In genomic region chr12:69523433-69524330, GRCh38 we compare ENCODE assay signal across 20 cellular contexts. TPM values are rescaled to one million over a fixed set of nuclear protein-coding genes. Genes with fewer than 3 reads are reported as not detected.
DNase-seq lines count a peak whose midpoint lies in the region; ATAC-seq, FAIRE-seq and TF ChIP-seq lines count a peak whose summit lies in the region.
"Had no signal": no experiment of that assay in that cellular context is flagged by ENCODE, and none has a peak within 500 bp of the region (broad histone marks: within the 10 kb centered on the region; RNA-seq: fewer than 3 reads in every experiment).

No MANE protein-coding gene starts in this region.

- TF ChIP-seq POLR2A in H1 (IDR thresholded peaks at IDR 0.05; ENCODE audit: control extremely low read depth in 1 of 2, low read depth in 2 of 2, low read length in 2 of 2) = no peak
- no peak for TF ChIP-seq POLR2A in HepG2 (IDR thresholded peaks at IDR 0.05; ENCODE audit: insufficient read depth in 1 of 2, low read depth in 2 of 2, low read length in 2 of 2)
- TF ChIP-seq POLR2A in esophagus muscularis mucosa (IDR thresholded peaks at IDR 0.05; ENCODE audit: low read depth) = no peak

- TF ChIP-seq EP300 in H1 (IDR thresholded peaks at IDR 0.05; ENCODE audit: borderline replicate concordance in 1 of 2, low read depth in 2 of 2, low read length in 2 of 2) = no peak
- no peak for TF ChIP-seq EP300 in HepG2 (IDR thresholded peaks at IDR 0.05; ENCODE audit: low read depth in 2 of 2, low read length in 2 of 2)
- no peak for TF ChIP-seq EP300 in HepG2 (CRISPR knock-in tag; IDR thresholded peaks at IDR 0.05; ENCODE audit: borderline replicate concordance)
- TF ChIP-seq EP300 in esophagus muscularis mucosa (IDR thresholded peaks at IDR 0.05) = no peak

- H4K8ac ChIP-seq in H1 (ENCODE audit: extremely low read depth, insufficient read depth, low read length) = peak overlapping the region; percentile 43; the same call in 1 of the 2 replicates

- no peak overlapping the region for H3K4me2 ChIP-seq in H1 (ENCODE audit: insufficient read depth in 1 of 2, low read depth in 2 of 2, low read length in 2 of 2)
- H3K4me2 ChIP-seq in HepG2 (ENCODE audit: low read depth, low read length) = no peak overlapping the region

- H3K9ac ChIP-seq in H1 (replicated peaks in 1 of 4; ENCODE audit: extremely low read depth in 1 of 4, low read depth in 3 of 4, low read length in 3 of 4) = no peak overlapping the region
- no peak overlapping the region for H3K9ac ChIP-seq in HepG2 (ENCODE audit: insufficient read depth, low read depth, low read length)
- H3K9ac ChIP-seq: GM23248 had no signal

- H3K4me1 ChIP-seq in right atrium auricular region = peaks cover 0 to 19% of the 10 kb centered on the region in 2 donors
- no peaks in the 10 kb centered on the region for H3K4me1 ChIP-seq in H1 (replicated peaks in 1 of 4; ENCODE audit: control insufficient read depth in 3 of 4, insufficient read depth in 4 of 4, low read length in 3 of 4)
- peaks cover 11% of the 10 kb centered on the region; the same call in 1 of the 2 replicates for H3K4me1 ChIP-seq in HepG2 (ENCODE audit: insufficient read depth, low read length)
- peaks cover 6% of the 10 kb centered on the region for H3K4me1 ChIP-seq in upper lobe of right lung
- H3K4me1 ChIP-seq in esophagus muscularis mucosa = peaks cover 4 to 44% (median 33%) of the 10 kb centered on the region in 4 donors
- H3K4me1 ChIP-seq in effector memory CD4-positive, alpha-beta T cell (ENCODE audit: control insufficient read depth, insufficient read depth, low read length, poor library complexity, severe bottlenecking) = no peaks in the 10 kb centered on the region

- no peak overlapping the region for H3K18ac ChIP-seq in H1 (ENCODE audit: extremely low read depth, low read length)

- H2BK15ac ChIP-seq in H1 (ENCODE audit: low read length) = no peak overlapping the region

- H3K4me3 ChIP-seq in right atrium auricular region = no peak overlapping the region
- no peak overlapping the region for H3K4me3 ChIP-seq in H1 (ENCODE audit: extremely low read depth in 1 of 4, insufficient read depth in 2 of 4, low read depth in 3 of 4, low read length in 4 of 4)
- H3K4me3 ChIP-seq in HepG2 (replicated peaks in 1 of 3; ENCODE audit: insufficient read depth in 1 of 3, low read depth in 2 of 3, low read length in 3 of 3) = no peak overlapping the region
- no peak overlapping the region for H3K4me3 ChIP-seq in upper lobe of right lung
- H3K4me3 ChIP-seq in esophagus muscularis mucosa = no peak overlapping the region
- H3K4me3 ChIP-seq in effector memory CD4-positive, alpha-beta T cell (ENCODE audit: insufficient read depth, low read depth, low read length, poor library complexity, severe bottlenecking) = no peak overlapping the region
- H3K4me3 ChIP-seq: GM23248, MG63, SJSA1 had no signal

- H2BK5ac ChIP-seq in H1 (ENCODE audit: low read depth, low read length) = no peak overlapping the region

- H3K79me2 ChIP-seq in H1 (ENCODE audit: control insufficient read depth in 1 of 2, insufficient read depth in 2 of 2, low read length in 2 of 2) (peaks cover 0 to 93% of the 10 kb centered on the region in 2 experiments), HepG2 (ENCODE audit: insufficient read depth, low read length) (peaks cover 91% of the 10 kb centered on the region)

- in situ Hi-C loops in HepG2 (cut with HindIII; ENCODE audit: extremely low pct_ligation_motif_present, low pct_unique_long_range_greater_than_20kb) = no loop called here

- DNase-seq in Right ventricle myocardium superior = peak; percentile 47
- no peak for DNase-seq in right atrium auricular region (ENCODE audit: low spot score)
- DNase-seq in H1 (ENCODE audit: low read depth in 1 of 2, low spot score in 2 of 2) = no peak
- no peak for DNase-seq in HepG2 (ENCODE audit: low spot score)
- DNase-seq in upper lobe of right lung = no peak
- DNase-seq in esophagus muscularis mucosa (ENCODE audit: extremely low spot score) = no peak
- DNase-seq in effector memory CD4-positive, alpha-beta T cell = no peak
- DNase-seq: 8988T, DMS153, GF-D8, GM23248, Kasumi-1, MG63, NCI-H1048, NCI-H1436 treated with DMSO at 0.1 percent for 48 hours, NCI-H2029, NCI-H526, PC-3 had no signal

- peaks cover 4% of the 10 kb centered on the region for H3K79me1 ChIP-seq in H1 (ENCODE audit: low read depth, low read length)

- H3K27me3 ChIP-seq in right atrium auricular region = no peaks in the 10 kb centered on the region
- no peaks in the 10 kb centered on the region for H3K27me3 ChIP-seq in H1 (replicated peaks in 1 of 4; ENCODE audit: control insufficient read depth in 3 of 4, extremely low read depth in 1 of 4, insufficient read depth in 3 of 4, low read length in 3 of 4)
- no peaks in the 10 kb centered on the region for H3K27me3 ChIP-seq in HepG2 (ENCODE audit: control insufficient read depth in 1 of 2, insufficient read depth in 2 of 2, low read length in 2 of 2)
- no peaks in the 10 kb centered on the region for H3K27me3 ChIP-seq in upper lobe of right lung
- H3K27me3 ChIP-seq in esophagus muscularis mucosa = no peaks in the 10 kb centered on the region
- H3K27me3 ChIP-seq in effector memory CD4-positive, alpha-beta T cell (replicated peaks; ENCODE audit: control insufficient read depth, insufficient read depth, low read length, poor library complexity, severe bottlenecking) = no peaks in the 10 kb centered on the region
- H3K27me3 ChIP-seq: MG63, SJSA1 had no signal

- 92% methylated on average over 11 of the region's 11 CpGs; no CpG with 5 or more reads in 1 of the 2 experiments for WGBS in H1 (ENCODE audit: extremely low coverage in 1 of 2, insufficient coverage in 1 of 2, insufficient read length in 1 of 2, insufficient replicate concordance in 2 of 2, low coverage in 1 of 2, low lambda C conversion rate in 2 of 2, missing lambda C conversion rate in 1 of 2), 2 experiments
- 96% methylated on average over 11 of the region's 11 CpGs for WGBS in HepG2 (ENCODE audit: low lambda C conversion rate)
- 98% methylated on average over 11 of the region's 11 CpGs for WGBS in esophagus muscularis mucosa

- no peak overlapping the region; the same call in 1 of the 2 replicates for H2BK12ac ChIP-seq in H1 (ENCODE audit: low read depth, low read length)

- no peak overlapping the region for H2AFZ ChIP-seq in H1 (ENCODE audit: low read length)
- no peak overlapping the region for H2AFZ ChIP-seq in HepG2 (ENCODE audit: low read length)
- H2AFZ ChIP-seq: GM23248 had no signal

- no peak overlapping the region for H2BK120ac ChIP-seq in H1 (replicated peaks; ENCODE audit: low read depth, low read length)

- H2BK20ac ChIP-seq in H1 (ENCODE audit: low read length) = no peak overlapping the region

- ATAC-seq in Right ventricle myocardium superior (ENCODE audit: poor library complexity) (peak; percentile 72), HepG2 (no peak; the same call in 2 of the 3 replicates), upper lobe of right lung (peak; percentile 41), HG02588 (IDR thresholded peaks at IDR 0.05; ENCODE audit: unreplicated experiment) (no peak)

- no peak overlapping the region for H3K27ac ChIP-seq in right atrium auricular region
- no peak overlapping the region for H3K27ac ChIP-seq in H1 (ENCODE audit: low read depth, low read length)
- H3K27ac ChIP-seq in HepG2 (ENCODE audit: extremely low read length, insufficient read depth, low read length) = no peak overlapping the region
- no peak overlapping the region for H3K27ac ChIP-seq in upper lobe of right lung
- no peak overlapping the region for H3K27ac ChIP-seq in esophagus muscularis mucosa (replicated peaks in 1 of 4)
- no peak overlapping the region for H3K27ac ChIP-seq in effector memory CD4-positive, alpha-beta T cell (ENCODE audit: insufficient read depth, low read length, poor library complexity, severe bottlenecking)
- H3K27ac ChIP-seq: GM23248, SJSA1 had no signal

- intact Hi-C loops in Right ventricle myocardium superior (cut with DNase I) (loop anchor here (10.0 kb wide), 1 partner anchor 49 kb away; the partner anchor contains the start of gene FRS2), HepG2 (cut with micrococcal nuclease; ENCODE audit: unreplicated experiment) (no loop called here), upper lobe of right lung (cut with DNase I) (no loop called here), esophagus muscularis mucosa (cut with DNase I) (no loop called here)

- H2AK5ac ChIP-seq in H1 (ENCODE audit: low read depth, low read length) = no peak overlapping the region

- TF ChIP-seq CTCF in right atrium auricular region (IDR thresholded peaks at IDR 0.05) = no peak
- no peak for TF ChIP-seq CTCF in H1 (IDR thresholded peaks at IDR 0.05; ENCODE audit: control extremely low read depth in 1 of 3, insufficient read depth in 1 of 3, low read depth in 1 of 3, low read length in 3 of 3)
- no peak for TF ChIP-seq CTCF in HepG2 (CRISPR knock-in tag; IDR thresholded peaks at IDR 0.05)
- TF ChIP-seq CTCF in upper lobe of right lung (IDR thresholded peaks at IDR 0.05) = no peak
- TF ChIP-seq CTCF in esophagus muscularis mucosa (IDR thresholded peaks at IDR 0.05) = no peak

- no TSS peak for BruUV-seq in HepG2 (replicated peaks; lab: Mats Ljungman, UMichigan)

- CTCF ChIA-PET in H1 (lab: Charles Lee; ENCODE audit: partially characterized antibody) = interaction anchor here (0.6 to 1.0 kb wide), 2 partner anchors 10 to 640 kb away, joined by 3 to 4 read pairs; no protein-coding TSS in a partner anchor
- CTCF ChIA-PET in HepG2 (lab: Yijun Ruan, JAX; ENCODE audit: low intra/inter-chr PET ratio, low total read pairs) = no interaction called here

- no peak overlapping the region for H3K23ac ChIP-seq in H1 (ENCODE audit: insufficient read length)

- H4K91ac ChIP-seq in H1 (replicated peaks; ENCODE audit: insufficient read length, low read length) = no peak overlapping the region

- H3K9me3 ChIP-seq in right atrium auricular region (no peaks in the 10 kb centered on the region), H1 (ENCODE audit: insufficient read depth in 2 of 2, low read depth in 1 of 2, low read length in 1 of 2) (no peaks in the 10 kb centered on the region), HepG2 (ENCODE audit: low read length) (0 out of 2 replicates have a peak, but pooled peaks cover 7% of the 10 kb centered on the region), upper lobe of right lung (peaks cover 4% of the 10 kb centered on the region), esophagus muscularis mucosa (no peaks in the 10 kb centered on the region)
- no peaks in the 10 kb centered on the region for H3K9me3 ChIP-seq in effector memory CD4-positive, alpha-beta T cell (ENCODE audit: control insufficient read depth, low read length)

- TF ChIP-seq RAD21 in H1 (IDR thresholded peaks at IDR 0.05 in 1 of 2, conservative IDR thresholded peaks at IDR 0.05 in 1 of 2; ENCODE audit: low read depth in 2 of 2, low read length in 2 of 2) = no peak
- no peak for TF ChIP-seq RAD21 in HepG2 (CRISPR knock-in tag; IDR thresholded peaks at IDR 0.05)

- FAIRE-seq in H1 (lab: Jason Lieb, UNC) (no peak), HepG2 (lab: Jason Lieb, UNC) (no peak)

- no peak overlapping the region for H3K56ac ChIP-seq in H1 (replicated peaks; ENCODE audit: insufficient read length, low read depth, low read length)

- H4K20me1 ChIP-seq in H1 (replicated peaks in 1 of 2; ENCODE audit: control insufficient read depth in 1 of 2, insufficient read depth in 2 of 2, low read length in 2 of 2) (peaks cover 5 to 8% of the 10 kb centered on the region in 2 experiments), HepG2 (ENCODE audit: insufficient read depth, low read length) (no peaks in the 10 kb centered on the region)

- no peak overlapping the region for H3K4ac ChIP-seq in H1 (replicated peaks; ENCODE audit: insufficient read length, low read depth, low read length)

- no peak overlapping the region for H3K14ac ChIP-seq in H1 (ENCODE audit: insufficient read length)

- no peak overlapping the region for H4K5ac ChIP-seq in H1 (ENCODE audit: insufficient read length, low read depth, low read length)

- H3K36me3 ChIP-seq in right atrium auricular region (no peaks in the 10 kb centered on the region), H1 (ENCODE audit: control insufficient read depth in 2 of 4, insufficient read depth in 4 of 4, low read length in 3 of 4) (no peaks in the 10 kb centered on the region), HepG2 (replicated peaks in 1 of 2; ENCODE audit: control insufficient read depth in 1 of 2, insufficient read depth in 2 of 2, low read length in 2 of 2) (no peaks in the 10 kb centered on the region), upper lobe of right lung (no peaks in the 10 kb centered on the region), esophagus muscularis mucosa (no peaks in the 10 kb centered on the region)
- H3K36me3 ChIP-seq in effector memory CD4-positive, alpha-beta T cell (ENCODE audit: control insufficient read depth, insufficient read depth, low read length) = no peaks in the 10 kb centered on the region

- POLR2A ChIA-PET in H1 (lab: Charles Lee; ENCODE audit: partially characterized antibody) = no interaction called here
- POLR2A ChIA-PET in HepG2 (lab: Yijun Ruan, JAX) = no interaction called here

- no peaks in the 10 kb centered on the region for H3K23me2 ChIP-seq in H1 (ENCODE audit: low read depth, low read length)

RNA-seq across cellular contexts. Expression of gene FRS2, which starts 53.5 kb away (rescaled TPM):
- total RNA-seq in Right ventricle myocardium superior = 18.0 TPM
- 10 to 100 TPM; 25.9 to 32.5 TPM for total RNA-seq in right atrium auricular region
- 27.8 and 35.8 TPM in 2 replicates for total RNA-seq in H1 (2021; fragmentation: NEBNext Ultra II Directional; extraction: Animal tissue kit (Norgen Biotek cat#: 25700))
- 5.4 and 10.3 TPM in 2 replicates for polyA plus RNA-seq in H1 (2011; rRNA removed)
- 10.3 TPM for polyA plus RNA-seq in H1 (2011; cell fraction: cytosol; rRNA removed)
- 6.6 TPM for polyA plus RNA-seq in H1 (2011; cell fraction: nucleus; rRNA removed)
- polyA plus RNA-seq in H1 (2012, experiment 1 of 2) = 10.3 to 18.3 TPM (median 13.3 TPM) in 4 replicates
- polyA plus RNA-seq in H1 (2012, experiment 2 of 2) = 0.66 TPM
- 10.8 TPM for polyA plus RNA-seq in H1 (2013, experiment 1 of 2)
- 10.9 TPM for polyA plus RNA-seq in H1 (2013, experiment 2 of 2)
- 32.9 and 49.5 TPM in 2 replicates for polyA minus RNA-seq in H1 (2011; rRNA and poly(A)+ RNA removed)
- 18.9 TPM for polyA minus RNA-seq in H1 (2011; cell fraction: cytosol; rRNA and poly(A)+ RNA removed)
- polyA minus RNA-seq in H1 (2011; cell fraction: nucleus; rRNA and poly(A)+ RNA removed) = 50.3 TPM
- total RNA-seq in HepG2 (2016; rRNA removed; fragmentation: Illumina TruSeq; extraction: Trizol) = 16.8 and 31.4 TPM in 2 replicates
- total RNA-seq in HepG2 (2016; cell fraction: cytosol; rRNA removed; fragmentation: Illumina TruSeq; extraction: Trizol; ENCODE audit: low read depth) = 4.7 and 5.6 TPM in 2 replicates
- total RNA-seq in HepG2 (2016; cell fraction: insoluble cytoplasmic fraction; rRNA removed; fragmentation: Illumina TruSeq; extraction: Trizol) = 16.4 and 31.5 TPM in 2 replicates
- 22.4 and 22.5 TPM in 2 replicates for total RNA-seq in HepG2 (2016; cell fraction: membrane; rRNA removed; fragmentation: Illumina TruSeq; extraction: Trizol)
- total RNA-seq in HepG2 (2016; cell fraction: nucleus; rRNA removed; fragmentation: Illumina TruSeq; extraction: Trizol) = 28.4 and 31.2 TPM in 2 replicates
- 6.9 and 8.3 TPM in 2 replicates for polyA plus RNA-seq in HepG2 (2011; rRNA removed)
- polyA plus RNA-seq in HepG2 (2011; cell fraction: cytosol; rRNA removed) = 4.1 and 5.5 TPM in 2 replicates
- 6.9 and 7.2 TPM in 2 replicates for polyA plus RNA-seq in HepG2 (2011; cell fraction: nucleus; rRNA removed)
- polyA plus RNA-seq in HepG2 (2012) = 6.1 and 7.0 TPM in 2 replicates
- polyA plus RNA-seq in HepG2 (2016; cell fraction: cytosol; fragmentation: Illumina TruSeq; extraction: Trizol; ENCODE audit: low read depth) = 1.2 TPM in 2 replicates
- polyA plus RNA-seq in HepG2 (2016; cell fraction: insoluble cytoplasmic fraction; fragmentation: Illumina TruSeq; extraction: Trizol; ENCODE audit: low read depth) = 14.7 and 15.8 TPM in 2 replicates
- polyA plus RNA-seq in HepG2 (2016; cell fraction: membrane; fragmentation: Illumina TruSeq; extraction: Trizol; ENCODE audit: low read depth) = 5.8 and 7.6 TPM in 2 replicates
- 17.3 and 19.7 TPM in 2 replicates for polyA plus RNA-seq in HepG2 (2016; cell fraction: nucleus; fragmentation: Illumina TruSeq; extraction: Trizol; ENCODE audit: insufficient read depth, low read depth)
- polyA minus RNA-seq in HepG2 (2011; rRNA and poly(A)+ RNA removed; ENCODE audit: low replicate concordance) = 11.2 and 18.2 TPM in 2 replicates
- polyA minus RNA-seq in HepG2 (2011; cell fraction: cytosol; rRNA and poly(A)+ RNA removed) = 10.3 and 13.9 TPM in 2 replicates
- 43.4 and 53.3 TPM in 2 replicates for polyA minus RNA-seq in HepG2 (2011; cell fraction: nucleus; rRNA and poly(A)+ RNA removed)
- 31.0 TPM for total RNA-seq in upper lobe of right lung
- total RNA-seq in esophagus muscularis mucosa = 10 to 100 TPM; 36.5 to 60.3 (median 43.8) TPM

Comparison
In these comparisons a context has a peak if more than half of its experiments do, and no peak if none do; other contexts are left out.
1. ATAC-seq: peak in Right ventricle myocardium superior (single experiment) and upper lobe of right lung (single experiment); none in HepG2 (single experiment) and HG02588 (single experiment).